ENCODE assay signal across 11 cellular contexts in the genomic region with DNA sequence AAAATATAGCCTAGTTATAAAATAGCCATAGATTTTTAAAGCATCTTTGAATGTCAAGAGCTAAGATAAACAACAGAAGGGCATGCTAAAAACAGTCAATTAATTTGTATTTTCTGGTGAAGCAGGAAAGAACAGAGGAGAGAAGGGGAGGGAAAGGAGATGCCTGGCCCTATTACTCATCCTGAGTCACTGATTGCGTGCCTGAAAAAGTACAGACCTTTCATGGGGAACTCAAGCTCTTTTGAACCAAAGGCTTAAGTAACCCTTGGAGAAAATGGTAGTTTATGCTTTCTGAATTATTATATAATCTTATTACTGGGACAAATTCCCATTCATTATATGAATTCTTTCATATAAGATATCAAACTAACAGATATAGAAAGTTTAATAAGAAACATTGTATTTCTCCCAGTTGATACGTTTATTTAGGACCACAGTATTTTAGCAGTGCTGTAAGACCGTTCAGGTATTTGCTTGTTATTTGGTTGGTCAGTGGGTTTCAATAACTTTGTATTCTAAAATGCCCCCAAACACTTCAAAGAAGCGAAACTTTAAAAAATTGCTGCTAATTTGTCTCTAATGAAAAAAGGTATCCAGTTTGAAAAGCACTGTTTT.
DNase-seq lines count a peak whose midpoint lies in the region; ATAC-seq and TF ChIP-seq lines count a peak whose summit lies in the region.
"Had no signal": no experiment of that assay in that cellular context is flagged by ENCODE, and none has a peak within 500 bp of the region (broad histone marks: within the 10 kb centered on the region; RNA-seq: fewer than 3 reads in every experiment).

No MANE protein-coding gene starts in this region.

- DNase-seq in ELR (ENCODE audit: low read depth), result peak; percentile 93
- DNase-seq in OCI-M1 (lab: John Stamatoyannopoulos, UW), result peak; percentile 24
- DNase-seq in epithelial cell of prostate (ENCODE audit: low read depth, low spot score), result no peak
- DNase-seq in pulmonary artery endothelial cell (ENCODE audit: low read depth, low spot score), result peak; percentile 70
- DNase-seq in natural killer cell, result no peak
- DNase-seq in activated naive CD4-positive, alpha-beta T cell treated with Interleukin-2 at 50 U/mL for 16 hours, result no peak
- DNase-seq in NCI-H1417 treated with DMSO at 0.1 percent for 48 hours (lab: John Stamatoyannopoulos, UW), result no peak
- DNase-seq in HK-2 (ENCODE audit: unreplicated experiment), result no peak
- DNase-seq: activated gamma-delta T cell had no signal

- no peaks in the 10 kb centered on the region for H3K36me3 Mint-ChIP-seq in natural killer cell
- H3K36me3 Mint-ChIP-seq: stimulated activated memory B cell treated with anti-CD40 and anti-IgM and Interleukin-4, amounts not matched to agents 10 μg/mL and 1 μg/mL and 100 μg/mL, for 72 hours had no signal

- no peak for TF ChIP-seq CTCF in natural killer cell (IDR thresholded peaks at IDR 0.05)

- no peak for ATAC-seq in natural killer cell
- ATAC-seq: stimulated activated memory B cell treated with anti-CD40 and anti-IgM and Interleukin-4, amounts not matched to agents 10 μg/mL and 1 μg/mL and 100 μg/mL, for 72 hours had no signal

- intact Hi-C loops in natural killer cell (cut with micrococcal nuclease), result no loop called here

- H3K27ac Mint-ChIP-seq in natural killer cell, result no peak overlapping the region
- H3K27ac Mint-ChIP-seq: stimulated activated memory B cell treated with anti-CD40 and anti-IgM and Interleukin-4, amounts not matched to agents 10 μg/mL and 1 μg/mL and 100 μg/mL, for 72 hours had no signal

- no peaks in the 10 kb centered on the region for H3K27me3 Mint-ChIP-seq in natural killer cell (ENCODE audit: low read depth in 2 of 2)
- H3K27me3 Mint-ChIP-seq: stimulated activated memory B cell treated with anti-CD40 and anti-IgM and Interleukin-4, amounts not matched to agents 10 μg/mL and 1 μg/mL and 100 μg/mL, for 72 hours had no signal

- peaks cover 12% of the 10 kb centered on the region in 2 donors for H3K9me3 Mint-ChIP-seq in natural killer cell

- peak overlapping the region; percentile 42 for H3K27ac ChIP-seq in epithelial cell of prostate
- H3K27ac ChIP-seq: skin epidermis had no signal

- H3K4me3 Mint-ChIP-seq in natural killer cell, result no peak overlapping the region
- H3K4me3 Mint-ChIP-seq: stimulated activated memory B cell treated with anti-CD40 and anti-IgM and Interleukin-4, amounts not matched to agents 10 μg/mL and 1 μg/mL and 100 μg/mL, for 72 hours had no signal

- H3K4me1 Mint-ChIP-seq in natural killer cell, result no peaks in the 10 kb centered on the region
- H3K4me1 Mint-ChIP-seq: stimulated activated memory B cell treated with anti-CD40 and anti-IgM and Interleukin-4, amounts not matched to agents 10 μg/mL and 1 μg/mL and 100 μg/mL, for 72 hours had no signal

Comparison
In these comparisons a context has a peak if more than half of its experiments do, and no peak if none do; other contexts are left out.
1. DNase-seq: peak in ELR (single experiment), OCI-M1 (single experiment) and pulmonary artery endothelial cell (single experiment); none in epithelial cell of prostate (single experiment), natural killer cell (single experiment), activated naive CD4-positive, alpha-beta T cell treated with Interleukin-2 at 50 U/mL for 16 hours (single experiment), NCI-H1417 treated with DMSO at 0.1 percent for 48 hours (single experiment) and HK-2 (single experiment).